In the genomic region with DNA sequence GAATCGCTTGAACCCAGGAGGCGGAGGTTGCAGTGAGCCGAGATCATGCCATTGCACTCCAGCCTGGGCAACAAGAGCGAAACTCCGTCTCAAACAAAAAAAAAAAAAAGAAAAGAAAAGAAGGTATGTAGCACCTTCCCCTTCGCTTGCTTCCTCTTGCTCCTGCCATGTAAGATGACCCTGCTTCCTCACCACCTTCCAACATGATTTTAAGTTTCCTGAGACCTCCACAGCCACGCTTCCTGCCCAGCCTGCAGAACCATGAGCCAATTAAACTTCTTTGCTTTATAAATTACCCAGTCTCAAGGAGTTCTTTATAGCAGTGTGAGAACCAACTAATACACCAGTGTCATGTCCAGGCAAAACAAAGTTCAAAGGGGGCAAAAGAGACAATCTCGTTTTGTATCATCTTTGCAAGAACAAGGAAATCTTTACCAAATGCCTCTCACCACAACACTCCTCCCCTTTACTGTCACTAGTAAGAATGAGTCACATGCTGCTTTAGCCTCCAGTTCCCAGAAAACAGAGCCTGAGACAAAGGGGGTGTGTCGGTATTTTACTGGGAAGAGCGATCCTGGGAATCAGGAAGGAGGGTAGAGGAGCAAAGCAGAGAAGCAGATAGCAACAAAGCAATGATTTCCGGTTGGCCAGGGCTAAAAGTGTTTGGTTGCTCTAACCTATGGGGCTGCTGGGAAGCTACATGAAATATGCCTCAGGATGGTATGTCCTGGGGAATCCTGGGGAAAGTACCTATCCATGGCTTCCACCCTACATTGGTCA, we compare ENCODE assay signal across 2 cellular contexts.
TF ChIP-seq lines count a peak whose summit lies in the region.

No MANE protein-coding gene starts in this region.

TF ChIP-seq in IMR-90, 13 proteins besides CTCF, POLR2A, EP300 and RAD21:
- TF ChIP-seq CHD1 (IDR thresholded peaks at IDR 0.05; ENCODE audit: low read depth, low read length) (no peak), FOS (IDR thresholded peaks at IDR 0.05; ENCODE audit: low read depth, low read length) (no peak), SMC3 (IDR thresholded peaks at IDR 0.05; ENCODE audit: low read depth, low read length) (no peak), MAZ (IDR thresholded peaks at IDR 0.05; ENCODE audit: borderline replicate concordance, low read depth, low read length) (no peak), USF2 (IDR thresholded peaks at IDR 0.05; ENCODE audit: low read depth, low read length) (peak; percentile 79), BHLHE40 (IDR thresholded peaks at IDR 0.05; ENCODE audit: low read depth, low read length) (no peak), NFE2L2 (IDR thresholded peaks at IDR 0.05; ENCODE audit: low read depth, low read length) (no peak), CEBPB (IDR thresholded peaks at IDR 0.05; ENCODE audit: low read depth, low read length) (no peak), ELK1 (IDR thresholded peaks at IDR 0.05; ENCODE audit: borderline replicate concordance, low read depth, low read length) (no peak), RCOR1 (IDR thresholded peaks at IDR 0.05; ENCODE audit: insufficient replicate concordance, low read length) (no peak), RFX5 (IDR thresholded peaks at IDR 0.05; ENCODE audit: low read depth, low read length) (0 out of 2 replicates have a peak, but pooled peaks have one; percentile 47), MXI1 (IDR thresholded peaks at IDR 0.05; ENCODE audit: borderline replicate concordance, low read depth, low read length) (no peak), MAFK (IDR thresholded peaks at IDR 0.05; ENCODE audit: low read depth, low read length) (no peak)

TF ChIP-seq in GM12878, 131 proteins besides CTCF, POLR2A, EP300 and RAD21:
- TF ChIP-seq IKZF2 (IDR thresholded peaks at IDR 0.05) (peak; percentile 36 to 54; a peak in 2 of 4 replicates), EED (IDR thresholded peaks at IDR 0.05; ENCODE audit: low read depth) (peak; percentile 33; the same call in 1 of the 2 replicates), RFX5 (IDR thresholded peaks at IDR 0.05; ENCODE audit: low read depth, low read length) (no peak), JUNB (IDR thresholded peaks at IDR 0.05) (peak; percentile 60), EGR1 (IDR thresholded peaks at IDR 0.05; ENCODE audit: borderline replicate concordance in 1 of 2, low read depth in 2 of 2, low read length in 2 of 2) (no peak), FOXK2 (IDR thresholded peaks at IDR 0.05) (no peak), IRF4 (IDR thresholded peaks at IDR 0.05; ENCODE audit: low read depth, low read length) (peak; percentile 55; the same call in 1 of the 2 replicates), RUNX3 (IDR thresholded peaks at IDR 0.05; ENCODE audit: low read length) (peak; percentile 75), SMARCA5 (IDR thresholded peaks at IDR 0.05) (no peak), MTA2 (IDR thresholded peaks at IDR 0.05; ENCODE audit: low read depth) (0 out of 2 replicates have a peak, but pooled peaks have one; percentile 27), TCF12 (IDR thresholded peaks at IDR 0.05; ENCODE audit: low read depth, low read length) (no peak), CEBPB (IDR thresholded peaks at IDR 0.05; ENCODE audit: borderline replicate concordance in 1 of 2, low read depth in 2 of 2, low read length in 2 of 2) (no peak), SIN3A (IDR thresholded peaks at IDR 0.05; ENCODE audit: low read depth, low read length) (no peak), IKZF1 (conservative IDR thresholded peaks at IDR 0.05) (peak; percentile 37; the same call in 1 of the 2 replicates), YY1 (IDR thresholded peaks at IDR 0.05; ENCODE audit: low read depth, low read length) (no peak), TCF3 (IDR thresholded peaks at IDR 0.05; ENCODE audit: borderline replicate concordance, insufficient read depth, low read depth, low read length) (no peak), NR2F1 (conservative IDR thresholded peaks at IDR 0.05) (peak; percentile 82), CHD1 (IDR thresholded peaks at IDR 0.05; ENCODE audit: low read depth, low read length) (no peak), RAD51 (IDR thresholded peaks at IDR 0.05) (peak; percentile 72; the same call in 1 of the 2 replicates)
- TF ChIP-seq, protein P1, sequence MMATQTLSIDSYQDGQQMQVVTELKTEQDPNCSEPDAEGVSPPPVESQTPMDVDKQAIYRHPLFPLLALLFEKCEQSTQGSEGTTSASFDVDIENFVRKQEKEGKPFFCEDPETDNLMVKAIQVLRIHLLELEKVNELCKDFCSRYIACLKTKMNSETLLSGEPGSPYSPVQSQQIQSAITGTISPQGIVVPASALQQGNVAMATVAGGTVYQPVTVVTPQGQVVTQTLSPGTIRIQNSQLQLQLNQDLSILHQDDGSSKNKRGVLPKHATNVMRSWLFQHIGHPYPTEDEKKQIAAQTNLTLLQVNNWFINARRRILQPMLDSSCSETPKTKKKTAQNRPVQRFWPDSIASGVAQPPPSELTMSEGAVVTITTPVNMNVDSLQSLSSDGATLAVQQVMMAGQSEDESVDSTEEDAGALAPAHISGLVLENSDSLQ (IDR thresholded peaks at IDR 0.05): no peak
- TF ChIP-seq, protein P2, sequence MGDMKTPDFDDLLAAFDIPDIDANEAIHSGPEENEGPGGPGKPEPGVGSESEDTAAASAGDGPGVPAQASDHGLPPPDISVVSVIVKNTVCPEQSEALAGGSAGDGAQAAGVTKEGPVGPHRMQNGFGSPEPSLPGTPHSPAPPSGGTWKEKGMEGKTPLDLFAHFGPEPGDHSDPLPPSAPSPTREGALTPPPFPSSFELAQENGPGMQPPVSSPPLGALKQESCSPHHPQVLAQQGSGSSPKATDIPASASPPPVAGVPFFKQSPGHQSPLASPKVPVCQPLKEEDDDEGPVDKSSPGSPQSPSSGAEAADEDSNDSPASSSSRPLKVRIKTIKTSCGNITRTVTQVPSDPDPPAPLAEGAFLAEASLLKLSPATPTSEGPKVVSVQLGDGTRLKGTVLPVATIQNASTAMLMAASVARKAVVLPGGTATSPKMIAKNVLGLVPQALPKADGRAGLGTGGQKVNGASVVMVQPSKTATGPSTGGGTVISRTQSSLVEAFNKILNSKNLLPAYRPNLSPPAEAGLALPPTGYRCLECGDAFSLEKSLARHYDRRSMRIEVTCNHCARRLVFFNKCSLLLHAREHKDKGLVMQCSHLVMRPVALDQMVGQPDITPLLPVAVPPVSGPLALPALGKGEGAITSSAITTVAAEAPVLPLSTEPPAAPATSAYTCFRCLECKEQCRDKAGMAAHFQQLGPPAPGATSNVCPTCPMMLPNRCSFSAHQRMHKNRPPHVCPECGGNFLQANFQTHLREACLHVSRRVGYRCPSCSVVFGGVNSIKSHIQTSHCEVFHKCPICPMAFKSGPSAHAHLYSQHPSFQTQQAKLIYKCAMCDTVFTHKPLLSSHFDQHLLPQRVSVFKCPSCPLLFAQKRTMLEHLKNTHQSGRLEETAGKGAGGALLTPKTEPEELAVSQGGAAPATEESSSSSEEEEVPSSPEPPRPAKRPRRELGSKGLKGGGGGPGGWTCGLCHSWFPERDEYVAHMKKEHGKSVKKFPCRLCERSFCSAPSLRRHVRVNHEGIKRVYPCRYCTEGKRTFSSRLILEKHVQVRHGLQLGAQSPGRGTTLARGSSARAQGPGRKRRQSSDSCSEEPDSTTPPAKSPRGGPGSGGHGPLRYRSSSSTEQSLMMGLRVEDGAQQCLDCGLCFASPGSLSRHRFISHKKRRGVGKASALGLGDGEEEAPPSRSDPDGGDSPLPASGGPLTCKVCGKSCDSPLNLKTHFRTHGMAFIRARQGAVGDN (IDR thresholded peaks at IDR 0.05): peak; percentile 38; the same call in 1 of the 2 replicates
- TF ChIP-seq, protein P3, sequence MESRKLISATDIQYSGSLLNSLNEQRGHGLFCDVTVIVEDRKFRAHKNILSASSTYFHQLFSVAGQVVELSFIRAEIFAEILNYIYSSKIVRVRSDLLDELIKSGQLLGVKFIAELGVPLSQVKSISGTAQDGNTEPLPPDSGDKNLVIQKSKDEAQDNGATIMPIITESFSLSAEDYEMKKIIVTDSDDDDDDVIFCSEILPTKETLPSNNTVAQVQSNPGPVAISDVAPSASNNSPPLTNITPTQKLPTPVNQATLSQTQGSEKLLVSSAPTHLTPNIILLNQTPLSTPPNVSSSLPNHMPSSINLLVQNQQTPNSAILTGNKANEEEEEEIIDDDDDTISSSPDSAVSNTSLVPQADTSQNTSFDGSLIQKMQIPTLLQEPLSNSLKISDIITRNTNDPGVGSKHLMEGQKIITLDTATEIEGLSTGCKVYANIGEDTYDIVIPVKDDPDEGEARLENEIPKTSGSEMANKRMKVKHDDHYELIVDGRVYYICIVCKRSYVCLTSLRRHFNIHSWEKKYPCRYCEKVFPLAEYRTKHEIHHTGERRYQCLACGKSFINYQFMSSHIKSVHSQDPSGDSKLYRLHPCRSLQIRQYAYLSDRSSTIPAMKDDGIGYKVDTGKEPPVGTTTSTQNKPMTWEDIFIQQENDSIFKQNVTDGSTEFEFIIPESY (IDR thresholded peaks at IDR 0.05): no peak
TF ChIP-seq in GM12878: peak in this region for 10.
